14 cellular contexts compared by ENCODE assay signal in genomic region chr7:44383566-44383965, GRCh38. TPM values are rescaled to one million over a fixed set of nuclear protein-coding genes. Genes with fewer than 3 reads are reported as not detected.
A peak's percentile ranks its signal among the peaks of the same experiment; 100 is the strongest.
DNase-seq lines count a peak whose midpoint lies in the region; ATAC-seq and TF ChIP-seq lines count a peak whose summit lies in the region.
"Had no signal": no experiment of that assay in that cellular context is flagged by ENCODE, and none has a peak within 500 bp of the region (broad histone marks: within the 10 kb centered on the region; RNA-seq: fewer than 3 reads in every experiment).

No MANE protein-coding gene starts in this region.

- BruUV-seq in IMR-90 (replicated peaks; lab: Mats Ljungman, UMichigan), result no TSS peak

- DNase-seq in A172 (ENCODE audit: low spot score) (peak; percentile 94), IMR-90 (peak; percentile 81), NCI-H146 (lab: John Stamatoyannopoulos, UW) (no peak), SHP77 (lab: John Stamatoyannopoulos, UW) (no peak)
- DNase-seq in stimulated activated CD4-positive, alpha-beta T cell treated with anti-CD3 and anti-CD28 coated beads, Interleukin-15, amount 100 ng/mL, for 24 hours, result no peak
- no peak for DNase-seq in stimulated activated CD4-positive, alpha-beta T cell treated with anti-CD3 and anti-CD28 coated beads, Interleukin-2, amount 100 ng/mL, for 48 hours
- DNase-seq: activated CD4-positive, alpha-beta T cell treated with anti-CD3 and anti-CD28 coated beads for 1 hour; glutamatergic neuron; NCI-H1105; stimulated activated CD4-positive, alpha-beta T cell treated with anti-CD3 and anti-CD28 coated beads, Interleukin-4, amount 100 ng/mL, for 4 hours had no signal

- peak overlapping the region; percentile 87; the same call in 1 of the 2 replicates for H3K23ac ChIP-seq in IMR-90 (ENCODE audit: low read depth, low read length)

- H3K9me3 ChIP-seq in IMR-90 (ENCODE audit: control insufficient read depth, insufficient read depth, low read length), result no peaks in the 10 kb centered on the region
- H3K9me3 ChIP-seq: uterus had no signal

- H3K27me3 ChIP-seq in IMR-90 (ENCODE audit: control insufficient read depth, insufficient read depth, low read length) (no peaks in the 10 kb centered on the region), layer of hippocampus (ENCODE audit: control insufficient read depth, insufficient read depth, low read length) (no peaks in the 10 kb centered on the region)
- H3K27me3 ChIP-seq: uterus had no signal

- H4K91ac ChIP-seq in IMR-90 (ENCODE audit: insufficient read depth, low read depth, low read length), result peak overlapping the region; percentile 87

- peak overlapping the region; percentile 96 for H2BK120ac ChIP-seq in IMR-90 (ENCODE audit: low read depth, low read length)

- ATAC-seq in IMR-90 (ENCODE audit: low read depth), result peak; percentile 68

- H3K4me2 ChIP-seq in IMR-90 (ENCODE audit: low read depth, low read length), result peak overlapping the region; percentile 56

- peak overlapping the region; percentile 9 to 91 for H4K8ac ChIP-seq in IMR-90 (ENCODE audit: low read depth in 2 of 2, low read length in 2 of 2)

- no CpG with 5 or more reads among the region's 11 CpGs for WGBS in IMR-90 (ENCODE audit: extremely low coverage in 2 of 2, insufficient read length in 1 of 2), 2 experiments

- TF ChIP-seq CTCF in IMR-90 (conservative IDR thresholded peaks at IDR 0.05; ENCODE audit: low read depth, low read length), result no peak

- H2AK9ac ChIP-seq in IMR-90 (replicated peaks; ENCODE audit: low read depth, low read length, poor library complexity), result peak overlapping the region; percentile 86

- peak overlapping the region; percentile 82 for H2BK20ac ChIP-seq in IMR-90 (ENCODE audit: low read depth, low read length)

- H3K4ac ChIP-seq in IMR-90 (ENCODE audit: low read depth, low read length), result peak overlapping the region; percentile 97

- no peak for TF ChIP-seq RAD21 in IMR-90 (IDR thresholded peaks at IDR 0.05; ENCODE audit: low read length)

- peak overlapping the region; percentile 28; the same call in 1 of the 2 replicates for H3K18ac ChIP-seq in IMR-90 (ENCODE audit: low read depth, low read length)

- dilution Hi-C loops in IMR-90 (cut with HindIII; ENCODE audit: low sequenced_read_pairs, unreplicated experiment), result no loop called here

- peak overlapping the region; percentile 28; the same call in 1 of the 2 replicates for H4K5ac ChIP-seq in IMR-90 (ENCODE audit: low read depth, low read length)

- peaks cover 9% of the 10 kb centered on the region; the same call in 1 of the 2 replicates for H4K20me1 ChIP-seq in IMR-90 (ENCODE audit: insufficient read depth, low read length)

- H2AFZ ChIP-seq in IMR-90 (replicated peaks; ENCODE audit: low read length, poor library complexity), result peak overlapping the region; percentile 87

- H3K9me1 ChIP-seq in IMR-90 (ENCODE audit: insufficient read depth, low read length), result peaks cover 77% of the 10 kb centered on the region

- H3K4me3 ChIP-seq in IMR-90 (ENCODE audit: insufficient read depth, low read depth, low read length), result no peak overlapping the region
- H3K4me3 ChIP-seq: uterus had no signal

- POLR2A ChIA-PET in IMR-90 (lab: Charles Lee; ENCODE audit: unreplicated experiment), result no interaction called here

- peaks cover 32% of the 10 kb centered on the region for H3K36me3 ChIP-seq in IMR-90 (ENCODE audit: control insufficient read depth, insufficient read depth, low read length)
- H3K36me3 ChIP-seq: uterus had no signal

- H2AK5ac ChIP-seq in IMR-90 (ENCODE audit: low read depth, low read length), result peak overlapping the region; percentile 99

- TF ChIP-seq POLR2A in IMR-90 (IDR thresholded peaks at IDR 0.05; ENCODE audit: low read depth, low read length), result no peak

- peak overlapping the region; percentile 85; the same call in 2 of the 3 replicates for H2BK15ac ChIP-seq in IMR-90 (ENCODE audit: low read depth, low read length)

- peaks cover 53% of the 10 kb centered on the region for H3K4me1 ChIP-seq in IMR-90 (ENCODE audit: control insufficient read depth, insufficient read depth, low read length)
- H3K4me1 ChIP-seq: uterus had no signal

- no peak overlapping the region; the same call in 1 of the 2 replicates for H3K9ac ChIP-seq in IMR-90 (ENCODE audit: low read depth, low read length)

- intact Hi-C loops in IMR-90 (cut with micrococcal nuclease), result no loop called here

- in situ Hi-C loops in IMR-90 (cut with MboI; ENCODE audit: low sequenced_read_pairs), result no loop called here

- CTCF ChIA-PET in IMR-90 (lab: Yijun Ruan, JAX), result interaction anchor here (0.7 to 1.0 kb wide), 2 partner anchors 54 to 182 kb away, joined by 3 to 5 read pairs; no protein-coding TSS in a partner anchor

- H3K79me1 ChIP-seq in IMR-90 (ENCODE audit: low read depth in 1 of 2, low read length in 2 of 2), result peaks cover 0 to 82% of the 10 kb centered on the region in 2 experiments; a peak in 2 of 4 replicates

- no peak overlapping the region for H3K56ac ChIP-seq in IMR-90 (ENCODE audit: extremely low read depth, insufficient read depth, low read length)

- peak overlapping the region; percentile 93 for H3K14ac ChIP-seq in IMR-90 (replicated peaks; ENCODE audit: low read depth, low read length)

- peak overlapping the region; percentile 76 for H3K27ac ChIP-seq in IMR-90 (ENCODE audit: insufficient read depth, low read length)
- peak overlapping the region; percentile 80 for H3K27ac ChIP-seq in cingulate gyrus (ENCODE audit: low read depth, low read length)
- peak overlapping the region; percentile 56 for H3K27ac ChIP-seq in layer of hippocampus (ENCODE audit: low read depth, low read length)
- H3K27ac ChIP-seq: uterus had no signal

- H2BK5ac ChIP-seq in IMR-90 (ENCODE audit: low read depth, low read length, poor library complexity, severe bottlenecking), result peak overlapping the region; percentile 95

TF ChIP-seq in IMR-90, 13 proteins besides CTCF, POLR2A, EP300 and RAD21:
- TF ChIP-seq SMC3 (IDR thresholded peaks at IDR 0.05; ENCODE audit: low read depth, low read length) (no peak), BHLHE40 (IDR thresholded peaks at IDR 0.05; ENCODE audit: low read depth, low read length) (0 out of 2 replicates have a peak, but pooled peaks have one; percentile 6), RCOR1 (IDR thresholded peaks at IDR 0.05; ENCODE audit: insufficient replicate concordance, low read length) (no peak), ELK1 (IDR thresholded peaks at IDR 0.05; ENCODE audit: borderline replicate concordance, low read depth, low read length) (no peak), FOS (IDR thresholded peaks at IDR 0.05; ENCODE audit: low read depth, low read length) (peak; percentile 78), MXI1 (IDR thresholded peaks at IDR 0.05; ENCODE audit: borderline replicate concordance, low read depth, low read length) (no peak), NFE2L2 (IDR thresholded peaks at IDR 0.05; ENCODE audit: low read depth, low read length) (no peak), CHD1 (IDR thresholded peaks at IDR 0.05; ENCODE audit: low read depth, low read length) (no peak)
TF ChIP-seq in IMR-90: peak in this region for 2.

RNA-seq across cellular contexts. Expression of gene CAMK2B, which starts 58.2 kb away (rescaled TPM):
- 1.9 and 3.1 TPM in 2 replicates for total RNA-seq in A172 (2014; rRNA removed; shearing (Covaris generic))
- total RNA-seq in IMR-90 (2012; rRNA removed), result 0.18 and 0.28 TPM in 2 replicates
- polyA plus RNA-seq in IMR-90 (2012; rRNA removed), result 0.14 and 0.36 TPM in 2 replicates
- polyA plus RNA-seq in IMR-90 (2012; cell fraction: cytosol; rRNA removed), result 0.11 and 0.74 TPM in 2 replicates
- polyA plus RNA-seq in IMR-90 (2012; cell fraction: nucleus; rRNA removed; ENCODE audit: low replicate concordance), result 0.57 and 1.0 TPM in 2 replicates
- total RNA-seq: B cell had no signal

Comparison
In these comparisons a context has a peak if more than half of its experiments do, and no peak if none do; other contexts are left out.
1. DNase-seq: peak in A172 (single experiment) and IMR-90 (single experiment); none in stimulated activated CD4-positive, alpha-beta T cell treated with anti-CD3 and anti-CD28 coated beads, Interleukin-15, amount 100 ng/mL, for 24 hours (single experiment), stimulated activated CD4-positive, alpha-beta T cell treated with anti-CD3 and anti-CD28 coated beads, Interleukin-2, amount 100 ng/mL, for 48 hours (0 of 2), NCI-H146 (single experiment) and SHP77 (0 of 2).
2. Peak in every context shown above with its lines, with median percentiles within 50 percentile points of each other: H3K27ac ChIP-seq.